8 cellular contexts compared by ENCODE assay signal in genomic region chr1:111139234-111139955, GRCh38. TPM values are rescaled to one million over a fixed set of nuclear protein-coding genes. Genes with fewer than 3 reads are reported as not detected.
DNase-seq lines count a peak whose midpoint lies in the region; ATAC-seq and TF ChIP-seq lines count a peak whose summit lies in the region.

No MANE protein-coding gene starts in this region.

- DNase-seq in NCI-H187 (lab: John Stamatoyannopoulos, UW) = peak; percentile 22 to 31
- no peak for DNase-seq in NCI-H187 treated with DMSO at 0.1 percent for 48 hours (lab: John Stamatoyannopoulos, UW)
- DNase-seq in NCI-H146 (lab: John Stamatoyannopoulos, UW) = peak; percentile 79
- DNase-seq in T-helper 9 cell = peak; percentile 49
- peak; percentile 2 to 4 for DNase-seq in stimulated activated CD4-positive, alpha-beta T cell treated with anti-CD3 and anti-CD28 coated beads, Interleukin-4, amount 100 ng/mL, for 4 hours

- peaks cover 45% of the 10 kb centered on the region for H3K4me1 Mint-ChIP-seq in dendritic cell treated with granulocyte-macrophage colony-stimulating factor and Interleukin-4, amounts not matched to agents 40 ng/mL and 50 ng/mL, for 4 days (ENCODE audit: low read depth)

- no peaks in the 10 kb centered on the region for H3K27me3 Mint-ChIP-seq in dendritic cell treated with granulocyte-macrophage colony-stimulating factor and Interleukin-4, amounts not matched to agents 40 ng/mL and 50 ng/mL, for 4 days

- intact Hi-C loops in dendritic cell treated with granulocyte-macrophage colony-stimulating factor and Interleukin-4, amounts not matched to agents 40 ng/mL and 50 ng/mL, for 4 days (cut with micrococcal nuclease) = no loop called here

- H3K9ac ChIP-seq in liver (ENCODE audit: low read depth in 1 of 2, low read length in 2 of 2) = peak overlapping the region; percentile 97

- H3K4me3 Mint-ChIP-seq in dendritic cell treated with granulocyte-macrophage colony-stimulating factor and Interleukin-4, amounts not matched to agents 40 ng/mL and 50 ng/mL, for 4 days = peak overlapping the region; percentile 100

- peaks cover 87% of the 10 kb centered on the region for H3K36me3 Mint-ChIP-seq in dendritic cell treated with granulocyte-macrophage colony-stimulating factor and Interleukin-4, amounts not matched to agents 40 ng/mL and 50 ng/mL, for 4 days (ENCODE audit: low read depth)

- TF ChIP-seq CTCF in liver (IDR thresholded peaks at IDR 0.05; ENCODE audit: low read depth, low read length, missing input control) = no peak

- peak overlapping the region; percentile 98 to 99 for H3K27ac ChIP-seq in liver (ENCODE audit: low read depth in 1 of 2, low read length in 2 of 2)

- H3K9me3 ChIP-seq in liver (ENCODE audit: control insufficient read depth in 4 of 4, low read length in 3 of 4) = no peaks in the 10 kb centered on the region

- WGBS in liver = under 1% methylated on average over 34 of the region's 34 CpGs

- no peaks in the 10 kb centered on the region for H3K27me3 ChIP-seq in liver (ENCODE audit: control insufficient read depth in 4 of 4, insufficient read depth in 4 of 4, low read length in 3 of 4)

- H3K9me3 Mint-ChIP-seq in dendritic cell treated with granulocyte-macrophage colony-stimulating factor and Interleukin-4, amounts not matched to agents 40 ng/mL and 50 ng/mL, for 4 days = no peaks in the 10 kb centered on the region

- peak overlapping the region; percentile 95 for H3K27ac Mint-ChIP-seq in dendritic cell treated with granulocyte-macrophage colony-stimulating factor and Interleukin-4, amounts not matched to agents 40 ng/mL and 50 ng/mL, for 4 days

- peak overlapping the region; percentile 75 to 98 (median 86) for H3K4me3 ChIP-seq in liver (ENCODE audit: low read depth in 1 of 3, low read length in 3 of 3)

- peak in 1 of 2 donors; percentile 17 for TF ChIP-seq RAD21 in liver (IDR thresholded peaks at IDR 0.05)

- peaks cover 0 to 3% (median 0%) of the 10 kb centered on the region in 4 donors for H3K36me3 ChIP-seq in liver (ENCODE audit: control insufficient read depth in 4 of 4, insufficient read depth in 3 of 4, low read depth in 1 of 4, low read length in 3 of 4)

- H3K4me1 ChIP-seq in liver (ENCODE audit: control insufficient read depth in 4 of 4, insufficient read depth in 4 of 4, low read length in 3 of 4) = peaks cover 3 to 46% (median 41%) of the 10 kb centered on the region in 4 donors

- ATAC-seq in HG02759 (IDR thresholded peaks at IDR 0.05; ENCODE audit: unreplicated experiment) = peak; percentile 56

TF ChIP-seq in liver, 16 proteins besides CTCF, POLR2A, EP300 and RAD21:
- TF ChIP-seq, protein P1, sequence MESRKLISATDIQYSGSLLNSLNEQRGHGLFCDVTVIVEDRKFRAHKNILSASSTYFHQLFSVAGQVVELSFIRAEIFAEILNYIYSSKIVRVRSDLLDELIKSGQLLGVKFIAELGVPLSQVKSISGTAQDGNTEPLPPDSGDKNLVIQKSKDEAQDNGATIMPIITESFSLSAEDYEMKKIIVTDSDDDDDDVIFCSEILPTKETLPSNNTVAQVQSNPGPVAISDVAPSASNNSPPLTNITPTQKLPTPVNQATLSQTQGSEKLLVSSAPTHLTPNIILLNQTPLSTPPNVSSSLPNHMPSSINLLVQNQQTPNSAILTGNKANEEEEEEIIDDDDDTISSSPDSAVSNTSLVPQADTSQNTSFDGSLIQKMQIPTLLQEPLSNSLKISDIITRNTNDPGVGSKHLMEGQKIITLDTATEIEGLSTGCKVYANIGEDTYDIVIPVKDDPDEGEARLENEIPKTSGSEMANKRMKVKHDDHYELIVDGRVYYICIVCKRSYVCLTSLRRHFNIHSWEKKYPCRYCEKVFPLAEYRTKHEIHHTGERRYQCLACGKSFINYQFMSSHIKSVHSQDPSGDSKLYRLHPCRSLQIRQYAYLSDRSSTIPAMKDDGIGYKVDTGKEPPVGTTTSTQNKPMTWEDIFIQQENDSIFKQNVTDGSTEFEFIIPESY (IDR thresholded peaks at IDR 0.05) = no peak
- TF ChIP-seq, protein P2, sequence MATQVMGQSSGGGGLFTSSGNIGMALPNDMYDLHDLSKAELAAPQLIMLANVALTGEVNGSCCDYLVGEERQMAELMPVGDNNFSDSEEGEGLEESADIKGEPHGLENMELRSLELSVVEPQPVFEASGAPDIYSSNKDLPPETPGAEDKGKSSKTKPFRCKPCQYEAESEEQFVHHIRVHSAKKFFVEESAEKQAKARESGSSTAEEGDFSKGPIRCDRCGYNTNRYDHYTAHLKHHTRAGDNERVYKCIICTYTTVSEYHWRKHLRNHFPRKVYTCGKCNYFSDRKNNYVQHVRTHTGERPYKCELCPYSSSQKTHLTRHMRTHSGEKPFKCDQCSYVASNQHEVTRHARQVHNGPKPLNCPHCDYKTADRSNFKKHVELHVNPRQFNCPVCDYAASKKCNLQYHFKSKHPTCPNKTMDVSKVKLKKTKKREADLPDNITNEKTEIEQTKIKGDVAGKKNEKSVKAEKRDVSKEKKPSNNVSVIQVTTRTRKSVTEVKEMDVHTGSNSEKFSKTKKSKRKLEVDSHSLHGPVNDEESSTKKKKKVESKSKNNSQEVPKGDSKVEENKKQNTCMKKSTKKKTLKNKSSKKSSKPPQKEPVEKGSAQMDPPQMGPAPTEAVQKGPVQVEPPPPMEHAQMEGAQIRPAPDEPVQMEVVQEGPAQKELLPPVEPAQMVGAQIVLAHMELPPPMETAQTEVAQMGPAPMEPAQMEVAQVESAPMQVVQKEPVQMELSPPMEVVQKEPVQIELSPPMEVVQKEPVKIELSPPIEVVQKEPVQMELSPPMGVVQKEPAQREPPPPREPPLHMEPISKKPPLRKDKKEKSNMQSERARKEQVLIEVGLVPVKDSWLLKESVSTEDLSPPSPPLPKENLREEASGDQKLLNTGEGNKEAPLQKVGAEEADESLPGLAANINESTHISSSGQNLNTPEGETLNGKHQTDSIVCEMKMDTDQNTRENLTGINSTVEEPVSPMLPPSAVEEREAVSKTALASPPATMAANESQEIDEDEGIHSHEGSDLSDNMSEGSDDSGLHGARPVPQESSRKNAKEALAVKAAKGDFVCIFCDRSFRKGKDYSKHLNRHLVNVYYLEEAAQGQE (IDR thresholded peaks at IDR 0.05) = no peak
- TF ChIP-seq SP1 (IDR thresholded peaks at IDR 0.05) (peak; percentile 20), GABPA (IDR thresholded peaks at IDR 0.05 in 1 of 2, conservative IDR thresholded peaks at IDR 0.05 in 1 of 2) (no peak), RXRA (IDR thresholded peaks at IDR 0.05) (peak in 1 of 2 donors; percentile 34), HNF4G (IDR thresholded peaks at IDR 0.05) (no peak), TAF1 (conservative IDR thresholded peaks at IDR 0.05) (no peak), FOXA2 (IDR thresholded peaks at IDR 0.05) (no peak), JUND (IDR thresholded peaks at IDR 0.05) (no peak), FOXA1 (IDR thresholded peaks at IDR 0.05) (no peak), HNF4A (conservative IDR thresholded peaks at IDR 0.05) (no peak), EGR1 (IDR thresholded peaks at IDR 0.05; ENCODE audit: low read depth in 2 of 2) (no peak), YY1 (IDR thresholded peaks at IDR 0.05) (no peak), NR2F2 (IDR thresholded peaks at IDR 0.05) (peak; percentile 55)
- TF ChIP-seq, protein P3, sequence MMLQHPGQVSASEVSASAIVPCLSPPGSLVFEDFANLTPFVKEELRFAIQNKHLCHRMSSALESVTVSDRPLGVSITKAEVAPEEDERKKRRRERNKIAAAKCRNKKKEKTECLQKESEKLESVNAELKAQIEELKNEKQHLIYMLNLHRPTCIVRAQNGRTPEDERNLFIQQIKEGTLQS (IDR thresholded peaks at IDR 0.05) = no peak
- TF ChIP-seq, protein P4, sequence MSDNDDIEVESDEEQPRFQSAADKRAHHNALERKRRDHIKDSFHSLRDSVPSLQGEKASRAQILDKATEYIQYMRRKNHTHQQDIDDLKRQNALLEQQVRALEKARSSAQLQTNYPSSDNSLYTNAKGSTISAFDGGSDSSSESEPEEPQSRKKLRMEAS (IDR thresholded peaks at IDR 0.05) = no peak

RNA-seq across cellular contexts. Expression of gene DRAM2, which starts 0.5 kb away (rescaled TPM):
- total RNA-seq in liver = 10 to 100 TPM; 20.4 to 33.9 TPM
- polyA plus RNA-seq in liver = 10 to 100 TPM; 15.7 to 19.1 TPM

RNA-seq across cellular contexts. Expression of gene CEPT1, which starts 0.6 kb away (rescaled TPM):
- 10 to 100 TPM; 36.8 to 37.3 TPM for total RNA-seq in liver
- polyA plus RNA-seq in liver = 10 to 100 TPM; 10.0 to 18.5 TPM
